8 cellular contexts compared by ENCODE assay signal in the genomic region with DNA sequence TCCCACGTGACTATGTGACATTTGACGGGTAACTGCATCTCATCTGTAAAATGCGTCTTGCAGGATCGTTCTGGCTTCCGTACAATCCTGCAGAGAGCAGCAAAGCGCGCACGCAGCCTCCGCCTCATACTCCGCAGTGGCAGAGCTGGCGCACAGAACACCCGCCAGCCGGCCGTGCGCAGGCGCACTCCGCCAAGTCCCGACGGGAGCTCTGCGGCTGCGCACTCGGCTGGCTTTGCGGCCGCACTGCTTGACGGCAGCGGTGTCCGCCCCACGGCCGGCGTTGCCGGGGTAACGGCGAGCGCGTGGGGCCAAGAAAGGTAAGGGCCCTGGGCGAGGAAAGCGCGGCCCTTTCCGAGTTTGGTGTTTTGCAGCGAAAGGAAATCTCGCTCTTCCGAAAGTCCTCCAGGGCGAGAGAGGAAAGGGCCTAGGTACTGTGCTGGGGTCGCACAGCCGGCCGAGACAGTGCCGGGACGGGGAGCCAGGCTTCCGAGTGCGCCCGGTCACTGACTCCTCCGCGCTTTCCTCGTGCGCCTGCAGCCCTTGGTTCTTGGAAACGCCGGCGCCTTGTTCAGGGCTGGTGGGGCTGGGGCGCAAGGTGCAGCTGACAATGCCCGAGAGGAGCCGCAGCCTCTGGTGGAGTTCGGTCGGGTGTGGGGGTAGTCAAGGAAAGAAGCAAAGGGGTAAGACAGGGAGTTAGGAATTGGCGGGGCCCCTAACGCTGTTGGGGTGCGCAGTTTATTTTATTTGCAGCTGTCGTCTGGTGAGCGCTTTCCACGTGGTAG. TPM values are rescaled to one million over a fixed set of nuclear protein-coding genes. Genes with fewer than 3 reads are reported as not detected.
DNase-seq lines count a peak whose midpoint lies in the region; ATAC-seq and TF ChIP-seq lines count a peak whose summit lies in the region.

A gene (plus strand): TSS at position 283 of the 785 bp plus-strand sequence. CDS start 5,321 bp downstream, outside the sequence.

- POLR2A ChIA-PET in naive thymus-derived CD4-positive, alpha-beta T cell (lab: Charles Lee) = interaction anchor here (0.6 to 3.6 kb wide), 15 partner anchors 9 to 1212 kb away, joined by 3 to 22 read pairs (median 4); a partner anchor contains a TSS

- CTCF ChIA-PET in naive thymus-derived CD4-positive, alpha-beta T cell (lab: Charles Lee) = interaction anchor here (2.1 kb wide), 1 partner anchor 349 kb away, joined by 7 read pairs; no protein-coding TSS in a partner anchor

- H3K27ac ChIP-seq in fibroblast of lung (ENCODE audit: insufficient read depth, low read length) = peak within 1 kb of the TSS; percentile 51
- peak within 1 kb of the TSS; percentile 92 for H3K27ac ChIP-seq in naive thymus-derived CD4-positive, alpha-beta T cell (ENCODE audit: low read depth, low read length)

- H3K27ac Mint-ChIP-seq in activated T-helper 1 cell treated with anti-CD3 and anti-CD28 coated beads, Interleukin-12 subunit alpha, Interleukin-12 subunit beta, Interleukin-2, Interleukin-4 antibody, amounts not matched to agents 30 ng/mL and 10 ng/mL and 1 ng/mL, durations not matched to agents 14 hours and 24 hours and 36 hours = peak within 1 kb of the TSS; percentile 98
- H3K27ac Mint-ChIP-seq in naive thymus-derived CD4-positive, alpha-beta T cell = peak within 1 kb of the TSS; percentile 96 to 99 (median 98)
- peak within 1 kb of the TSS; percentile 91 for H3K27ac Mint-ChIP-seq in stimulated activated memory B cell treated with anti-CD40 and anti-IgM and Interleukin-4, amounts not matched to agents 10 μg/mL and 1 μg/mL and 100 μg/mL, for 72 hours

- peak within 1 kb of the TSS; percentile 94 for H3K4me2 ChIP-seq in fibroblast of lung (ENCODE audit: extremely low read depth, insufficient read depth, low read length)

- peak within 1 kb of the TSS; percentile 68 for H3K9ac ChIP-seq in fibroblast of lung (ENCODE audit: insufficient read depth, low read length)

- intact Hi-C loops in activated T-helper 1 cell treated with anti-CD3 and anti-CD28 coated beads, Interleukin-12 subunit alpha, Interleukin-12 subunit beta, Interleukin-2, Interleukin-4 antibody, amounts not matched to agents 30 ng/mL and 10 ng/mL and 1 ng/mL, durations not matched to agents 14 hours and 24 hours and 36 hours (cut with micrococcal nuclease) = loop anchor here (1.0 to 10.0 kb wide), 13 partner anchors 73 to 1210 kb away; a partner anchor contains a TSS
- intact Hi-C loops in naive thymus-derived CD4-positive, alpha-beta T cell (cut with micrococcal nuclease) = loop anchor here (1.0 to 10.0 kb wide), 14 partner anchors 73 to 1212 kb away; a partner anchor contains a TSS

- no peaks in the 10 kb centered on the region for H3K9me3 ChIP-seq in fibroblast of lung (ENCODE audit: control insufficient read depth, insufficient read depth, low read depth, low read length)
- H3K9me3 ChIP-seq in naive thymus-derived CD4-positive, alpha-beta T cell (ENCODE audit: control insufficient read depth in 2 of 3, low read length in 3 of 3) = no peaks in the 10 kb centered on the region

- H3K27me3 Mint-ChIP-seq in activated T-helper 1 cell treated with anti-CD3 and anti-CD28 coated beads, Interleukin-12 subunit alpha, Interleukin-12 subunit beta, Interleukin-2, Interleukin-4 antibody, amounts not matched to agents 30 ng/mL and 10 ng/mL and 1 ng/mL, durations not matched to agents 14 hours and 24 hours and 36 hours (ENCODE audit: insufficient read depth) = no peaks in the 10 kb centered on the region
- peaks cover 0 to 2% (median 0%) of the 10 kb centered on the region in 5 donors for H3K27me3 Mint-ChIP-seq in naive thymus-derived CD4-positive, alpha-beta T cell
- H3K27me3 Mint-ChIP-seq in stimulated activated memory B cell treated with anti-CD40 and anti-IgM and Interleukin-4, amounts not matched to agents 10 μg/mL and 1 μg/mL and 100 μg/mL, for 72 hours = no peaks in the 10 kb centered on the region

- H3K9me3 Mint-ChIP-seq in activated T-helper 1 cell treated with anti-CD3 and anti-CD28 coated beads, Interleukin-12 subunit alpha, Interleukin-12 subunit beta, Interleukin-2, Interleukin-4 antibody, amounts not matched to agents 30 ng/mL and 10 ng/mL and 1 ng/mL, durations not matched to agents 14 hours and 24 hours and 36 hours = no peaks in the 10 kb centered on the region
- H3K9me3 Mint-ChIP-seq in naive thymus-derived CD4-positive, alpha-beta T cell = no peaks in the 10 kb centered on the region
- H3K9me3 Mint-ChIP-seq in stimulated activated memory B cell treated with anti-CD40 and anti-IgM and Interleukin-4, amounts not matched to agents 10 μg/mL and 1 μg/mL and 100 μg/mL, for 72 hours = no peaks in the 10 kb centered on the region

- H3K36me3 Mint-ChIP-seq in activated T-helper 1 cell treated with anti-CD3 and anti-CD28 coated beads, Interleukin-12 subunit alpha, Interleukin-12 subunit beta, Interleukin-2, Interleukin-4 antibody, amounts not matched to agents 30 ng/mL and 10 ng/mL and 1 ng/mL, durations not matched to agents 14 hours and 24 hours and 36 hours (ENCODE audit: low read depth) = peaks cover 16% of the 10 kb centered on the region
- peaks cover 0 to 3% (median 0%) of the 10 kb centered on the region in 5 donors for H3K36me3 Mint-ChIP-seq in naive thymus-derived CD4-positive, alpha-beta T cell
- peaks cover 21% of the 10 kb centered on the region for H3K36me3 Mint-ChIP-seq in stimulated activated memory B cell treated with anti-CD40 and anti-IgM and Interleukin-4, amounts not matched to agents 10 μg/mL and 1 μg/mL and 100 μg/mL, for 72 hours

- H3K36me3 ChIP-seq in fibroblast of lung (ENCODE audit: control insufficient read depth, insufficient read depth, low read length) = no peaks in the 10 kb centered on the region
- no peaks in the 10 kb centered on the region for H3K36me3 ChIP-seq in naive thymus-derived CD4-positive, alpha-beta T cell (ENCODE audit: control insufficient read depth in 2 of 3, insufficient read depth in 3 of 3, low read length in 3 of 3)

- peak within 1 kb of the TSS; percentile 100 for H3K4me3 Mint-ChIP-seq in activated T-helper 1 cell treated with anti-CD3 and anti-CD28 coated beads, Interleukin-12 subunit alpha, Interleukin-12 subunit beta, Interleukin-2, Interleukin-4 antibody, amounts not matched to agents 30 ng/mL and 10 ng/mL and 1 ng/mL, durations not matched to agents 14 hours and 24 hours and 36 hours
- H3K4me3 Mint-ChIP-seq in naive thymus-derived CD4-positive, alpha-beta T cell = peak within 1 kb of the TSS; percentile 87 to 99 (median 97)
- peak within 1 kb of the TSS; percentile 98 for H3K4me3 Mint-ChIP-seq in stimulated activated memory B cell treated with anti-CD40 and anti-IgM and Interleukin-4, amounts not matched to agents 10 μg/mL and 1 μg/mL and 100 μg/mL, for 72 hours

- H3K4me1 Mint-ChIP-seq in activated T-helper 1 cell treated with anti-CD3 and anti-CD28 coated beads, Interleukin-12 subunit alpha, Interleukin-12 subunit beta, Interleukin-2, Interleukin-4 antibody, amounts not matched to agents 30 ng/mL and 10 ng/mL and 1 ng/mL, durations not matched to agents 14 hours and 24 hours and 36 hours (ENCODE audit: low read depth) = peaks cover 40% of the 10 kb centered on the region
- H3K4me1 Mint-ChIP-seq in naive thymus-derived CD4-positive, alpha-beta T cell = peaks cover 21 to 65% (median 44%) of the 10 kb centered on the region in 7 donors
- H3K4me1 Mint-ChIP-seq in stimulated activated memory B cell treated with anti-CD40 and anti-IgM and Interleukin-4, amounts not matched to agents 10 μg/mL and 1 μg/mL and 100 μg/mL, for 72 hours = peaks cover 53% of the 10 kb centered on the region

- peaks cover 2% of the 10 kb centered on the region for H3K79me2 ChIP-seq in fibroblast of lung (ENCODE audit: control insufficient read depth, insufficient read depth, low read length)

- TF ChIP-seq CTCF in fibroblast of lung (conservative IDR thresholded peaks at IDR 0.05 in 1 of 2, IDR thresholded peaks at IDR 0.05 in 1 of 2; ENCODE audit: low read depth in 1 of 2, low read length in 2 of 2) = peak; percentile 23 to 24

- H3K4me1 ChIP-seq in fibroblast of lung (ENCODE audit: control insufficient read depth, extremely low read depth, insufficient read depth, low read length) = peaks cover 9% of the 10 kb centered on the region
- H3K4me1 ChIP-seq in naive thymus-derived CD4-positive, alpha-beta T cell (ENCODE audit: control insufficient read depth in 2 of 2, insufficient read depth in 2 of 2, low read length in 2 of 2) = peaks cover 17% of the 10 kb centered on the region in 2 donors

- no peaks in the 10 kb centered on the region for H3K27me3 ChIP-seq in fibroblast of lung (ENCODE audit: control insufficient read depth, insufficient read depth, low read length)
- no peaks in the 10 kb centered on the region for H3K27me3 ChIP-seq in naive thymus-derived CD4-positive, alpha-beta T cell (ENCODE audit: control insufficient read depth in 2 of 2, insufficient read depth in 2 of 2, low read length in 2 of 2)

- H2AFZ ChIP-seq in fibroblast of lung (ENCODE audit: low read length) = peak within 1 kb of the TSS; percentile 91

- H3K4me3 ChIP-seq in fibroblast of lung (replicated peaks in 1 of 4; ENCODE audit: control extremely low read depth in 1 of 4, insufficient read depth in 1 of 4, low read depth in 3 of 4, low read length in 4 of 4) = peak within 1 kb of the TSS; percentile 75 to 93 (median 86)
- peak within 1 kb of the TSS; percentile 76 for H3K4me3 ChIP-seq in naive thymus-derived CD4-positive, alpha-beta T cell (ENCODE audit: low read length)

- DNase-seq in ELF-1 (ENCODE audit: low read depth, low spot score) = peak; percentile 98
- DNase-seq in GOT3 (lab: John Stamatoyannopoulos, UW) = peak; percentile 89
- peak; percentile 92 for DNase-seq in LHCN-M2 (ENCODE audit: low read depth)
- peak; percentile 91 for DNase-seq in RPMI7951 (ENCODE audit: low read depth)
- peak; percentile 97 for DNase-seq in activated T-helper 1 cell treated with anti-CD3 and anti-CD28 coated beads, Interleukin-12 subunit alpha, Interleukin-12 subunit beta, Interleukin-2, Interleukin-4 antibody, amounts not matched to agents 30 ng/mL and 10 ng/mL and 1 ng/mL, durations not matched to agents 14 hours and 24 hours and 36 hours (ENCODE audit: low spot score)
- peak; percentile 88 to 94 for DNase-seq in fibroblast of lung (ENCODE audit: low read depth in 2 of 2)
- peak; percentile 95 to 100 (median 98) for DNase-seq in naive thymus-derived CD4-positive, alpha-beta T cell

- peak; percentile 96 for ATAC-seq in naive thymus-derived CD4-positive, alpha-beta T cell
- ATAC-seq in stimulated activated memory B cell treated with anti-CD40 and anti-IgM and Interleukin-4, amounts not matched to agents 10 μg/mL and 1 μg/mL and 100 μg/mL, for 72 hours = peak; percentile 98

- no peaks in the 10 kb centered on the region for H4K20me1 ChIP-seq in fibroblast of lung (ENCODE audit: control insufficient read depth, extremely low read depth, insufficient read depth, low read length)

RNA-seq across cellular contexts. Expression of the gene that starts here (rescaled TPM):
- total RNA-seq in LHCN-M2 (2014; rRNA removed) (14.6 and 17.9 TPM in 2 replicates), fibroblast of lung (14.4 and 15.7 TPM in 2 replicates)
- polyA plus RNA-seq in LHCN-M2 (2012) = 6.9 TPM
- 8.0 and 12.4 TPM in 2 replicates for total RNA-seq in RPMI7951 (2014; rRNA removed; shearing (Covaris generic))
- total RNA-seq in activated T-helper 1 cell treated with anti-CD3 and anti-CD28 coated beads, Interleukin-12 subunit alpha, Interleukin-12 subunit beta, Interleukin-2, Interleukin-4 antibody, amounts not matched to agents 30 ng/mL and 10 ng/mL and 1 ng/mL, durations not matched to agents 14 hours and 24 hours and 36 hours = 33.4 and 33.5 TPM in 2 replicates
- polyA plus RNA-seq in fibroblast of lung = 9.8 and 12.3 TPM in 2 replicates
- polyA plus RNA-seq in fibroblast of lung (2012) = 8.7 and 11.6 TPM in 2 replicates
- 2.8 and 2.9 TPM in 2 replicates for polyA minus RNA-seq in fibroblast of lung (ENCODE audit: low replicate concordance)
- 10 to 100 TPM; 12.1 to 27.5 (median 13.6) TPM for total RNA-seq in naive thymus-derived CD4-positive, alpha-beta T cell
- polyA plus RNA-seq in naive thymus-derived CD4-positive, alpha-beta T cell = 10 to 100 TPM; 13.9 to 20.0 TPM

Comparison
In these comparisons a context has a peak if more than half of its experiments do, and no peak if none do; other contexts are left out.
1. Peak in every context shown above with its lines: DNase-seq, ATAC-seq, H3K4me3 ChIP-seq and H3K27ac ChIP-seq.